Comparison of ENCODE assay signal across 18 cellular contexts in genomic region chrX:109954333-109954732, GRCh38. TPM values are rescaled to one million over a fixed set of nuclear protein-coding genes. Genes with fewer than 3 reads are reported as not detected.
A peak's percentile ranks its signal among the peaks of the same experiment; 100 is the strongest.
DNase-seq lines count a peak whose midpoint lies in the region; ATAC-seq, FAIRE-seq and TF ChIP-seq lines count a peak whose summit lies in the region.
"Had no signal": no experiment of that assay in that cellular context is flagged by ENCODE, and none has a peak within 500 bp of the region (broad histone marks: within the 10 kb centered on the region; RNA-seq: fewer than 3 reads in every experiment).

No MANE protein-coding gene starts in this region.

- no peaks in the 10 kb centered on the region for H3K4me1 Mint-ChIP-seq in osteocyte (ENCODE audit: unreplicated experiment)
- H3K4me1 Mint-ChIP-seq: brain had no signal

- no peak overlapping the region for H3K27ac Mint-ChIP-seq in osteocyte (ENCODE audit: unreplicated experiment)
- H3K27ac Mint-ChIP-seq: activated T-helper 17 cell treated with anti-CD3 and anti-CD28 coated beads, Interleukin-2, amount 50 U/mL, for 72 hours; brain had no signal

- peak; percentile 66 for FAIRE-seq in GM19239 (lab: Jason Lieb, UNC)
- FAIRE-seq: H1 had no signal

- peaks cover 9% of the 10 kb centered on the region for H3K27me3 Mint-ChIP-seq in osteocyte (ENCODE audit: unreplicated experiment)
- H3K27me3 Mint-ChIP-seq: activated T-helper 17 cell treated with anti-CD3 and anti-CD28 coated beads, Interleukin-2, amount 50 U/mL, for 72 hours had no signal

- TF ChIP-seq CTCF in AG10803 (conservative IDR thresholded peaks at IDR 0.05; ENCODE audit: low read length): no peak
- no peak for TF ChIP-seq CTCF in osteocyte (IDR thresholded peaks at IDR 0.05)

- no peak overlapping the region for H3K4me3 Mint-ChIP-seq in osteocyte (ENCODE audit: unreplicated experiment)
- H3K4me3 Mint-ChIP-seq: activated T-helper 17 cell treated with anti-CD3 and anti-CD28 coated beads, Interleukin-2, amount 50 U/mL, for 72 hours; brain had no signal

- H3K9me3 Mint-ChIP-seq in osteocyte (ENCODE audit: unreplicated experiment): no peaks in the 10 kb centered on the region
- H3K9me3 Mint-ChIP-seq: activated T-helper 17 cell treated with anti-CD3 and anti-CD28 coated beads, Interleukin-2, amount 50 U/mL, for 72 hours had no signal

- DNase-seq in AG10803 (ENCODE audit: low read depth) (peak; percentile 23), GM19239 (ENCODE audit: insufficient read length, low spot score) (no peak), glomerular endothelial cell (ENCODE audit: extremely low read depth, low read depth, low spot score) (peak; percentile 16), osteocyte (ENCODE audit: extremely low spot score, unreplicated experiment) (no peak), 8988T (no peak)
- DNase-seq: activated CD4-positive, CD25-positive, alpha-beta regulatory T cell treated with anti-CD3 and anti-CD28 coated beads, Interleukin-2, amount 50 U/mL, for 72 hours; DND-41; gastrocnemius medialis; left cardiac atrium; NCI-H1694 treated with DMSO at 0.1 percent for 48 hours; T-helper 9 cell had no signal

- H3K36me3 Mint-ChIP-seq in osteocyte (ENCODE audit: unreplicated experiment): no peaks in the 10 kb centered on the region
- H3K36me3 Mint-ChIP-seq: brain had no signal

- no peak overlapping the region for H3K4me3 ChIP-seq in AG10803 (ENCODE audit: low read length)
- H3K4me3 ChIP-seq: gastrocnemius medialis, SJSA1 had no signal

- ATAC-seq in SK-N-SH treated with all-trans-retinoic acid at 6 μM for 48 hours (peak; percentile 44; the same call in 1 of the 3 replicates), GM21528 (IDR thresholded peaks at IDR 0.05; ENCODE audit: low FRiP score, unreplicated experiment) (no peak), HG03135 (IDR thresholded peaks at IDR 0.05; ENCODE audit: unreplicated experiment) (no peak)
- ATAC-seq: activated T-helper 17 cell treated with anti-CD3 and anti-CD28 coated beads, Interleukin-2, amount 50 U/mL, for 72 hours; gastrocnemius medialis had no signal

TF ChIP-seq in SK-N-SH treated with all-trans-retinoic acid at 6 μM for 48 hours, 23 proteins besides CTCF, POLR2A, EP300 and RAD21:
- no peak for TF ChIP-seq ZNF70 (CRISPR knock-in tag; IDR thresholded peaks at IDR 0.05)
- TF ChIP-seq ISL1 (CRISPR knock-in tag; IDR thresholded peaks at IDR 0.05): no peak
- TF ChIP-seq POU6F1 (CRISPR knock-in tag; IDR thresholded peaks at IDR 0.05; ENCODE audit: borderline replicate concordance, low read depth): no peak
- TF ChIP-seq GLIS3 (CRISPR knock-in tag; IDR thresholded peaks at IDR 0.05): no peak
- no peak for TF ChIP-seq CSRNP3 (CRISPR knock-in tag; IDR thresholded peaks at IDR 0.05)
- no peak for TF ChIP-seq BACH2 (CRISPR knock-in tag; IDR thresholded peaks at IDR 0.05; ENCODE audit: borderline replicate concordance)
- TF ChIP-seq PPARA (CRISPR knock-in tag; IDR thresholded peaks at IDR 0.05; ENCODE audit: borderline replicate concordance): no peak
- no peak for TF ChIP-seq TCF4 (CRISPR knock-in tag; IDR thresholded peaks at IDR 0.05; ENCODE audit: borderline replicate concordance)
- no peak for TF ChIP-seq ZFP30 (CRISPR knock-in tag; IDR thresholded peaks at IDR 0.05)
- no peak for TF ChIP-seq RARB (CRISPR knock-in tag; IDR thresholded peaks at IDR 0.05)
- TF ChIP-seq CSDC2 (CRISPR knock-in tag; IDR thresholded peaks at IDR 0.05): no peak

RNA-seq across cellular contexts. Expression of gene TMEM164, which starts 48.6 kb away (rescaled TPM):
- total RNA-seq in glomerular endothelial cell: 11.0 and 12.0 TPM in 2 replicates
- total RNA-seq in osteocyte: 12.4 and 12.9 TPM in 2 replicates

Comparison
In these comparisons a context has a peak if more than half of its experiments do, and no peak if none do; other contexts are left out.
1. DNase-seq: peak in AG10803 (single experiment) and glomerular endothelial cell (single experiment); none in GM19239 (single experiment), osteocyte (single experiment) and 8988T (single experiment).